ENCODE assay signal across 9 cellular contexts in genomic region chr1:172154571-172154970, GRCh38.
DNase-seq lines count a peak whose midpoint lies in the region; ATAC-seq and TF ChIP-seq lines count a peak whose summit lies in the region.
"Had no signal": no experiment of that assay in that cellular context is flagged by ENCODE, and none has a peak within 500 bp of the region (broad histone marks: within the 10 kb centered on the region; RNA-seq: fewer than 3 reads in every experiment).

No MANE protein-coding gene starts in this region.

- peaks cover 12% of the 10 kb centered on the region for H3K4me1 Mint-ChIP-seq in activated CD4-positive, alpha-beta T cell treated with anti-CD3 and anti-CD28 coated beads, Interleukin-2, amount 10 ng/mL, durations not matched to agents 7 days and 5 days
- H3K4me1 Mint-ChIP-seq in T-helper 1 cell treated with Interleukin-12 subunit alpha and Interleukin-12 subunit beta and Interleukin-4 antibody, amounts not matched to agents 30 μg/mL and 1 μg/mL, for 36 hours (ENCODE audit: low read depth), result peaks cover 7% of the 10 kb centered on the region

- ATAC-seq in HG02943 (IDR thresholded peaks at IDR 0.05; ENCODE audit: low read depth, unreplicated experiment) (peak; percentile 82), left ventricle myocardium superior (peak; percentile 61)

- TF ChIP-seq CTCF in Peyer's patch (IDR thresholded peaks at IDR 0.05), result no peak

- no peak for TF ChIP-seq POLR2A in Peyer's patch (IDR thresholded peaks at IDR 0.05)

- intact Hi-C loops in left ventricle myocardium superior (cut with micrococcal nuclease), result no loop called here

- H3K36me3 ChIP-seq in Peyer's patch, result no peaks in the 10 kb centered on the region

- peaks cover 1% of the 10 kb centered on the region for H3K36me3 Mint-ChIP-seq in activated CD4-positive, alpha-beta T cell treated with anti-CD3 and anti-CD28 coated beads, Interleukin-2, amount 10 ng/mL, durations not matched to agents 7 days and 5 days (ENCODE audit: low read depth)
- H3K36me3 Mint-ChIP-seq in T-helper 1 cell treated with Interleukin-12 subunit alpha and Interleukin-12 subunit beta and Interleukin-4 antibody, amounts not matched to agents 30 μg/mL and 1 μg/mL, for 36 hours (ENCODE audit: low read depth), result peaks cover 11% of the 10 kb centered on the region

- POLR2A ChIA-PET in activated CD4-positive, alpha-beta T cell treated with anti-CD3 and anti-CD28 coated beads, Interleukin-2, amount 10 ng/mL, durations not matched to agents 7 days and 5 days (lab: Charles Lee), result no interaction called here

- H3K27ac Mint-ChIP-seq in activated CD4-positive, alpha-beta T cell treated with anti-CD3 and anti-CD28 coated beads, Interleukin-2, amount 10 ng/mL, durations not matched to agents 7 days and 5 days, result peak overlapping the region; percentile 74
- H3K27ac Mint-ChIP-seq in T-helper 1 cell treated with Interleukin-12 subunit alpha and Interleukin-12 subunit beta and Interleukin-4 antibody, amounts not matched to agents 30 μg/mL and 1 μg/mL, for 36 hours, result peak overlapping the region; percentile 91

- no peak overlapping the region for H3K4me3 Mint-ChIP-seq in activated CD4-positive, alpha-beta T cell treated with anti-CD3 and anti-CD28 coated beads, Interleukin-2, amount 10 ng/mL, durations not matched to agents 7 days and 5 days
- H3K4me3 Mint-ChIP-seq in T-helper 1 cell treated with Interleukin-12 subunit alpha and Interleukin-12 subunit beta and Interleukin-4 antibody, amounts not matched to agents 30 μg/mL and 1 μg/mL, for 36 hours, result peak overlapping the region; percentile 43

- H3K27me3 ChIP-seq in Peyer's patch, result no peaks in the 10 kb centered on the region

- no peak overlapping the region for H3K4me3 ChIP-seq in Peyer's patch

- H3K27ac ChIP-seq in Peyer's patch, result no peak overlapping the region
- H3K27ac ChIP-seq: C4-2B had no signal

- H3K27me3 Mint-ChIP-seq in activated CD4-positive, alpha-beta T cell treated with anti-CD3 and anti-CD28 coated beads, Interleukin-2, amount 10 ng/mL, durations not matched to agents 7 days and 5 days, result no peaks in the 10 kb centered on the region
- no peaks in the 10 kb centered on the region for H3K27me3 Mint-ChIP-seq in T-helper 1 cell treated with Interleukin-12 subunit alpha and Interleukin-12 subunit beta and Interleukin-4 antibody, amounts not matched to agents 30 μg/mL and 1 μg/mL, for 36 hours (ENCODE audit: low read depth)

- H3K9me3 Mint-ChIP-seq in activated CD4-positive, alpha-beta T cell treated with anti-CD3 and anti-CD28 coated beads, Interleukin-2, amount 10 ng/mL, durations not matched to agents 7 days and 5 days, result peaks cover 6% of the 10 kb centered on the region
- H3K9me3 Mint-ChIP-seq in T-helper 1 cell treated with Interleukin-12 subunit alpha and Interleukin-12 subunit beta and Interleukin-4 antibody, amounts not matched to agents 30 μg/mL and 1 μg/mL, for 36 hours, result peaks cover 7% of the 10 kb centered on the region

- H3K9me3 ChIP-seq in Peyer's patch, result no peaks in the 10 kb centered on the region

- H3K4me1 ChIP-seq in Peyer's patch, result no peaks in the 10 kb centered on the region

- DNase-seq in activated CD4-positive, alpha-beta T cell treated with anti-CD3 and anti-CD28 coated beads, Interleukin-2, amount 10 ng/mL, durations not matched to agents 7 days and 5 days, result no peak
- DNase-seq in activated CD4-positive, alpha-beta T cell treated with anti-CD3 and anti-CD28 coated beads, Interleukin-2, amount 50 U/mL, for 4 hours, result no peak
- no peak for DNase-seq in left ventricle myocardium superior
- DNase-seq in Peyer's patch, result no peak
- no peak for DNase-seq in NCI-H2196 treated with DMSO at 0.1 percent for 48 hours (lab: John Stamatoyannopoulos, UW; ENCODE audit: unreplicated experiment)
- DNase-seq in middle frontal gyrus (ENCODE audit: extremely low spot score, low spot score), result no peak

- CTCF ChIA-PET in activated CD4-positive, alpha-beta T cell treated with anti-CD3 and anti-CD28 coated beads, Interleukin-2, amount 10 ng/mL, durations not matched to agents 7 days and 5 days (lab: Charles Lee), result interaction anchor here (0.5 to 1.7 kb wide), 3 partner anchors 9 to 199 kb away, joined by 3 to 4 read pairs (median 3); no protein-coding TSS in a partner anchor
